20 cellular contexts compared by ENCODE assay signal in the genomic region with DNA sequence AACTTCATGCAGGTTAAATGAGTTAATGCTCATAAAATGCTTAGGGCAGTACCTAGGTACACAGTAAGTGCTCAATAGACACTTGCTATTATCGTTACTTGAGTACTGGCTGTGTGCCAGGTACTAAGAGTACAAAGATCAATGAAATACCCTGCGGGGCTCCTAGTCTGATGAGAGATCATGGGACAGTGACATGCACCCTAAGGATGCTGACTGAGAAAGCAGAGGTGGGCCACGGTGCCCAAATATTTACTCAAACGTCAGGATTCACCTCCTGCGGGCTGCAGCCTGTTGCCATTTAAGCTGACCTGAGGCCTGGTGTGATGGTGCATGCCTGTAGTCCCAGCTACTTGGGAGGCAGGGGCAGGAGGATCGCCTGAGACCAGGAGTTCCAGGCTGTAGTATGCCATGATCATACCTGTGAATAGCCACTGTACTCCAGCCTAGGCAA. TPM values are rescaled to one million over a fixed set of nuclear protein-coding genes. Genes with fewer than 3 reads are reported as not detected.
A peak's percentile ranks its signal among the peaks of the same experiment; 100 is the strongest.
DNase-seq lines count a peak whose midpoint lies in the region; ATAC-seq and TF ChIP-seq lines count a peak whose summit lies in the region.
"Had no signal": no experiment of that assay in that cellular context is flagged by ENCODE, and none has a peak within 500 bp of the region (broad histone marks: within the 10 kb centered on the region; RNA-seq: fewer than 3 reads in every experiment).

No MANE protein-coding gene starts in this region.

- no peaks in the 10 kb centered on the region for H4K20me1 ChIP-seq in HCT116 (ENCODE audit: insufficient read depth)

- H3K9me3 ChIP-seq in HCT116 (ENCODE audit: control insufficient read depth in 1 of 2, insufficient read depth in 1 of 2, low read depth in 1 of 2, low read length in 2 of 2) (no peaks in the 10 kb centered on the region), trophoblast cell (ENCODE audit: insufficient read depth, low read depth, low read length) (no peaks in the 10 kb centered on the region)
- H3K9me3 ChIP-seq: esophagus squamous epithelium, left ventricle myocardium inferior, neutrophil, transverse colon had no signal

- POLR2A ChIA-PET in HCT116 (lab: Charles Lee): no interaction called here

- H2BK120ac ChIP-seq in trophoblast cell (ENCODE audit: insufficient read depth, low read length, poor library complexity): peak overlapping the region; percentile 74

- H3K27me3 Mint-ChIP-seq in progenitor cell of endocrine pancreas: peaks cover 5% of the 10 kb centered on the region

- peak overlapping the region; percentile 66 for H2BK12ac ChIP-seq in trophoblast cell (ENCODE audit: low read length)

- H3K14ac ChIP-seq in trophoblast cell (ENCODE audit: low read length): no peak overlapping the region

- intact Hi-C loops in HCT116 (cut with micrococcal nuclease): no loop called here

- H3K36me3 ChIP-seq in HCT116 (ENCODE audit: control insufficient read depth in 1 of 2, insufficient read depth in 2 of 2, low read length in 2 of 2) (0 out of 4 replicates have a peak, but pooled peaks cover 0 to 3% of the 10 kb centered on the region in 2 experiments), trophoblast cell (ENCODE audit: control insufficient read depth in 1 of 2, insufficient read depth in 2 of 2, low read length in 2 of 2) (no peaks in the 10 kb centered on the region)
- H3K36me3 ChIP-seq: esophagus squamous epithelium, left ventricle myocardium inferior, neutrophil, transverse colon had no signal

- no peak for TF ChIP-seq POLR2A in HCT116 (IDR thresholded peaks at IDR 0.05; ENCODE audit: borderline replicate concordance, extremely low read depth, insufficient read depth, insufficient read length)

- H3K4me3 ChIP-seq in HCT116 (replicated peaks in 1 of 2; ENCODE audit: low read depth in 1 of 2, low read length in 2 of 2) (0 out of 4 replicates have a peak overlapping the region, but pooled peaks of 1 of the 2 experiments have one; percentile 15), choroid plexus epithelial cell (ENCODE audit: low read depth, low read length) (no peak overlapping the region), trophoblast cell (ENCODE audit: low read depth, low read length) (no peak overlapping the region)
- H3K4me3 ChIP-seq: esophagus squamous epithelium, left ventricle myocardium inferior, transverse colon had no signal

- H3K9me2 ChIP-seq in HCT116 (ENCODE audit: insufficient read depth): no peaks in the 10 kb centered on the region

- DNase-seq in HCT116 (ENCODE audit: low read depth, low spot score) (no peak), NCI-H69 (lab: John Stamatoyannopoulos, UW) (peak; percentile 91), choroid plexus epithelial cell (ENCODE audit: low read depth) (peak; percentile 25), trophoblast cell (peak; percentile 51 to 54), GF-D8 (lab: John Stamatoyannopoulos, UW) (no peak), progenitor cell of endocrine pancreas (ENCODE audit: low spot score, unreplicated experiment) (no peak)
- DNase-seq: activated CD4-positive, alpha-beta T cell treated with anti-CD3 and anti-CD28 coated beads, Interleukin-2, amount 50 U/mL, for 48 hours; activated gamma-delta T cell treated with Interleukin-2 at 50 U/mL for 16 hours; activated T-cell treated with anti-CD3 and anti-CD28 coated beads for 4 hours; esophagus squamous epithelium; left ventricle myocardium inferior; NCI-H1694; right cardiac atrium; SHP77 treated with DMSO at 0.1 percent for 48 hours; stimulated activated naive CD4-positive, alpha-beta T cell treated with Interleukin-2 at 50 U/mL for 16 hours; transverse colon had no signal

- ATAC-seq in HCT116: peak; percentile 64
- no peak for ATAC-seq in HG02852 (IDR thresholded peaks at IDR 0.05; ENCODE audit: unreplicated experiment)
- ATAC-seq: right cardiac atrium had no signal

- H4K8ac ChIP-seq in trophoblast cell (ENCODE audit: low read depth, low read length): no peak overlapping the region

- peaks cover 9% of the 10 kb centered on the region for H3K79me1 ChIP-seq in trophoblast cell (ENCODE audit: low read length)

- H3K4me1 ChIP-seq in HCT116 (ENCODE audit: control insufficient read depth in 1 of 2, insufficient read depth in 2 of 2, low read length in 2 of 2) (peaks cover 17 to 27% of the 10 kb centered on the region in 2 experiments), trophoblast cell (ENCODE audit: control insufficient read depth in 1 of 2, insufficient read depth in 2 of 2, low read length in 2 of 2) (peaks cover 10 to 15% of the 10 kb centered on the region in 2 experiments)

- no CpG with 5 or more reads among the region's 6 CpGs for WGBS in trophoblast cell (ENCODE audit: extremely low coverage, insufficient coverage, insufficient read length)

- H3K27ac ChIP-seq in HCT116 (ENCODE audit: low read depth, low read length) (peak overlapping the region; percentile 47; the same call in 1 of the 2 replicates), trophoblast cell (ENCODE audit: low read depth, low read length) (no peak overlapping the region)
- H3K27ac ChIP-seq: esophagus squamous epithelium, left ventricle myocardium inferior, neutrophil had no signal

- BruUV-seq in HCT116 (replicated peaks; lab: Mats Ljungman, UMichigan): no TSS peak

- H3K27ac Mint-ChIP-seq in progenitor cell of endocrine pancreas: no peak overlapping the region
- H3K27ac Mint-ChIP-seq: T-helper 1 cell treated with Interleukin-12 subunit alpha and Interleukin-12 subunit beta and Interleukin-4 antibody, amounts not matched to agents 30 μg/mL and 1 μg/mL, for 36 hours had no signal

- no peaks in the 10 kb centered on the region for H3K36me3 Mint-ChIP-seq in progenitor cell of endocrine pancreas (ENCODE audit: insufficient read depth)

- H4K12ac ChIP-seq in trophoblast cell (ENCODE audit: low read depth, low read length): no peak overlapping the region

- H3K4me3 Mint-ChIP-seq in progenitor cell of endocrine pancreas (ENCODE audit: low read depth): no peak overlapping the region
- H3K4me3 Mint-ChIP-seq: central memory CD8-positive, alpha-beta T cell; T-helper 1 cell treated with Interleukin-12 subunit alpha and Interleukin-12 subunit beta and Interleukin-4 antibody, amounts not matched to agents 30 μg/mL and 1 μg/mL, for 36 hours had no signal

- H3K27me3 ChIP-seq in HCT116 (ENCODE audit: insufficient read depth, low read length) (no peaks in the 10 kb centered on the region), trophoblast cell (ENCODE audit: insufficient read depth, low read length) (no peaks in the 10 kb centered on the region)
- H3K27me3 ChIP-seq: esophagus squamous epithelium, transverse colon had no signal

- H3K79me2 ChIP-seq in HCT116 (ENCODE audit: insufficient read depth, low read length) (no peaks in the 10 kb centered on the region), trophoblast cell (ENCODE audit: control insufficient read depth, insufficient read depth, low read length, poor library complexity) (no peaks in the 10 kb centered on the region)

- peak overlapping the region; percentile 54 for H3K9ac ChIP-seq in HCT116 (ENCODE audit: low read length)
- H3K9ac ChIP-seq in trophoblast cell (ENCODE audit: low read length): no peak overlapping the region

- H4K91ac ChIP-seq in trophoblast cell (ENCODE audit: low read depth, low read length): peak overlapping the region; percentile 75

- no peak for TF ChIP-seq CTCF in HCT116 (IDR thresholded peaks at IDR 0.05 in 2 of 3, conservative IDR thresholded peaks at IDR 0.05 in 1 of 3; ENCODE audit: borderline replicate concordance in 1 of 3, insufficient read depth in 1 of 3, low read depth in 2 of 3, low read length in 2 of 3)
- TF ChIP-seq CTCF in choroid plexus epithelial cell (conservative IDR thresholded peaks at IDR 0.05; ENCODE audit: low read depth, low read length): no peak
- TF ChIP-seq CTCF in progenitor cell of endocrine pancreas (IDR thresholded peaks at IDR 0.05; ENCODE audit: unreplicated experiment): no peak

- peak overlapping the region; percentile 14 for H3K4ac ChIP-seq in trophoblast cell (ENCODE audit: low read depth, low read length)

- no peaks in the 10 kb centered on the region for H3K4me1 Mint-ChIP-seq in progenitor cell of endocrine pancreas (ENCODE audit: low read depth)

- no peak overlapping the region for H2AK5ac ChIP-seq in trophoblast cell (ENCODE audit: low read length)

- CTCF ChIA-PET in HCT116 (lab: Charles Lee): interaction anchor here (0.7 kb wide), 1 partner anchor 89 kb away, joined by 4 read pairs; no protein-coding TSS in a partner anchor

- H3K4me2 ChIP-seq in HCT116 (ENCODE audit: low read length) (peak overlapping the region; percentile 64), trophoblast cell (ENCODE audit: low read length) (no peak overlapping the region)

- H2BK5ac ChIP-seq in trophoblast cell (ENCODE audit: low read depth, low read length, poor library complexity): peak overlapping the region; percentile 38

- RAD21 ChIA-PET in HCT116 (lab: Charles Lee; ENCODE audit: low non-redundant PET in 1 of 2, low total read pairs in 2 of 2, uncharacterized antibody in 2 of 2, unreplicated experiment in 2 of 2): no interaction called here

- peak overlapping the region; percentile 38 for H3K18ac ChIP-seq in trophoblast cell (ENCODE audit: low read length)

- no peaks in the 10 kb centered on the region for H3K9me3 Mint-ChIP-seq in progenitor cell of endocrine pancreas (ENCODE audit: low read depth)
- H3K9me3 Mint-ChIP-seq: central memory CD8-positive, alpha-beta T cell; T-helper 1 cell treated with Interleukin-12 subunit alpha and Interleukin-12 subunit beta and Interleukin-4 antibody, amounts not matched to agents 30 μg/mL and 1 μg/mL, for 36 hours had no signal

- no peak overlapping the region for H3K23ac ChIP-seq in trophoblast cell (ENCODE audit: low read length)

- H2AFZ ChIP-seq in HCT116 (ENCODE audit: low read depth, low read length, poor library complexity, severe bottlenecking) (no peak overlapping the region), trophoblast cell (ENCODE audit: insufficient read depth, low read length, poor library complexity) (no peak overlapping the region)

- no peak for TF ChIP-seq RAD21 in HCT116 (IDR thresholded peaks at IDR 0.05; ENCODE audit: low read depth)

TF ChIP-seq in HCT116, 20 proteins besides CTCF, POLR2A, EP300 and RAD21 (continues in another document):
- TF ChIP-seq TCF7L2 (IDR thresholded peaks at IDR 0.05; ENCODE audit: borderline replicate concordance, extremely low read depth, insufficient read depth, insufficient read length) (no peak), ZFX (IDR thresholded peaks at IDR 0.05) (no peak)

RNA-seq across cellular contexts. Expression of a gene that starts 19.8 kb away (rescaled TPM):
- total RNA-seq in HCT116 (2021; ENCODE audit: unreplicated experiment): 22.4 TPM
- polyA plus RNA-seq in HCT116 (2012): 9.2 and 10.2 TPM in 2 replicates
- 38.6 TPM in 2 replicates for polyA plus RNA-seq in trophoblast cell (2013)
- total RNA-seq in progenitor cell of endocrine pancreas: 45.3 and 47.5 TPM in 2 replicates

RNA-seq across cellular contexts. Expression of a gene that starts 28.8 kb away (rescaled TPM):
- total RNA-seq in HCT116 (2021; ENCODE audit: unreplicated experiment) (3.5 TPM), progenitor cell of endocrine pancreas (0.20 and 0.31 TPM in 2 replicates)
- polyA plus RNA-seq in HCT116 (2012): 2.9 and 3.4 TPM in 2 replicates
- 3.1 and 3.7 TPM in 2 replicates for polyA plus RNA-seq in trophoblast cell (2013)
- total RNA-seq: esophagus squamous epithelium, right cardiac atrium had no signal

Comparison
In these comparisons a context has a peak if more than half of its experiments do, and no peak if none do; other contexts are left out.
1. DNase-seq: peak in NCI-H69 (single experiment), choroid plexus epithelial cell (single experiment) and trophoblast cell (2 of 2); none in HCT116 (single experiment), GF-D8 (single experiment) and progenitor cell of endocrine pancreas (single experiment).